Comparison of ENCODE assay signal across 22 cellular contexts in the genomic region with DNA sequence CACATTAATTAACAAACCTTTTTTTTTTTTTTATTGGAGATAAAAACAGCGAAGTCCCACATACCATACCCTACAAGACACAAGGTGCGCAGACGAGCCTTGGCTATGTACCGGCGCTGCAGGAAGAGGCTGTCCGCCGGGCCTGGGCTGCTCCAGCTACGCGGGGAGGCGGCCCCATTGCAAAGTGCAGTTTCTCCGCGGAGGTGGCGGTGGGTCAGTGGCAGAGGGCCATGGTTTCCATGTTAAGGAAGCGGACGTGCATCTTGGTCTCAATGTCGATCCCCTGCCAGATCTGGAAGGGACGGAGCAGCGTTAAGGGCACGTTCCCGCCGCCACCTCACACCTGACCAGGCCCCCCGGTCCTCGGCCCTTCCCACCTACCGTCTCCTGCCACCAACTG.
DNase-seq lines count a peak whose midpoint lies in the region; ATAC-seq, FAIRE-seq and TF ChIP-seq lines count a peak whose summit lies in the region.
"Had no signal": no experiment of that assay in that cellular context is flagged by ENCODE, and none has a peak within 500 bp of the region (broad histone marks: within the 10 kb centered on the region; RNA-seq: fewer than 3 reads in every experiment).

No MANE protein-coding gene starts in this region.

- H3K9me3 ChIP-seq in right atrium auricular region (no peaks in the 10 kb centered on the region), kidney (ENCODE audit: control insufficient read depth in 1 of 2, low read length in 2 of 2) (no peaks in the 10 kb centered on the region), spleen (no peaks in the 10 kb centered on the region)
- H3K9me3 ChIP-seq: Caco-2, SJCRH30 had no signal

- H3K4me1 ChIP-seq in right atrium auricular region (peaks cover 0 to 14% of the 10 kb centered on the region in 2 donors), kidney (ENCODE audit: control insufficient read depth in 1 of 2, insufficient read depth in 1 of 2, low read depth in 1 of 2, low read length in 2 of 2) (no peaks in the 10 kb centered on the region), spleen (peaks cover 0 to 41% (median 3%) of the 10 kb centered on the region in 6 donors)
- H3K4me1 ChIP-seq: SJCRH30 had no signal

- no peak overlapping the region for H3K9ac ChIP-seq in kidney (ENCODE audit: low read length in 2 of 2)
- H3K9ac ChIP-seq: GM23248 had no signal

- peaks cover 7% of the 10 kb centered on the region for H3K27me3 Mint-ChIP-seq in activated naive CD4-positive, alpha-beta T cell treated with anti-CD3 and anti-CD28 coated beads for 36 hours (ENCODE audit: low read depth)

- no peaks in the 10 kb centered on the region for H3K9me3 Mint-ChIP-seq in activated naive CD4-positive, alpha-beta T cell treated with anti-CD3 and anti-CD28 coated beads for 36 hours
- H3K9me3 Mint-ChIP-seq: CD4-positive, alpha-beta T cell had no signal

- H3K27ac Mint-ChIP-seq in activated naive CD4-positive, alpha-beta T cell treated with anti-CD3 and anti-CD28 coated beads for 36 hours, result no peak overlapping the region
- H3K27ac Mint-ChIP-seq: CD4-positive, alpha-beta T cell had no signal

- peak; percentile 26 for DNase-seq in Right ventricle myocardium inferior (ENCODE audit: missing footprints)
- no peak for DNase-seq in right atrium auricular region (ENCODE audit: low spot score)
- no peak for DNase-seq in caudate nucleus (lab: John Stamatoyannopoulos, UW)
- DNase-seq in kidney, result peak; percentile 67
- peak; percentile 58 for DNase-seq in spleen
- no peak for DNase-seq in NCI-H128 (lab: John Stamatoyannopoulos, UW; ENCODE audit: unreplicated experiment)
- no peak for DNase-seq in activated naive CD4-positive, alpha-beta T cell treated with anti-CD3 and anti-CD28 coated beads for 36 hours
- no peak for DNase-seq in CD1c-positive myeloid dendritic cell (ENCODE audit: extremely low spot score)
- DNase-seq: AML-193; CD4-positive, alpha-beta T cell; GM23248; KBM-7; NCI-H1105 treated with DMSO at 0.1 percent for 48 hours; NCI-H1694 treated with DMSO at 0.1 percent for 48 hours; NCI-H2227 treated with DMSO at 0.1 percent for 48 hours; NCI-H524 treated with DMSO at 0.1 percent for 48 hours; PC-3; SJCRH30 had no signal

- no peaks in the 10 kb centered on the region for H3K4me1 Mint-ChIP-seq in activated naive CD4-positive, alpha-beta T cell treated with anti-CD3 and anti-CD28 coated beads for 36 hours (ENCODE audit: low read depth)

- TF ChIP-seq CTCF in right atrium auricular region (IDR thresholded peaks at IDR 0.05) (no peak), kidney (IDR thresholded peaks at IDR 0.05; ENCODE audit: borderline replicate concordance, extremely low read depth, insufficient read depth) (no peak), spleen (IDR thresholded peaks at IDR 0.05 in 8 of 11, conservative IDR thresholded peaks at IDR 0.05 in 3 of 11) (no peak)

- no peak overlapping the region for H3K4me3 Mint-ChIP-seq in activated naive CD4-positive, alpha-beta T cell treated with anti-CD3 and anti-CD28 coated beads for 36 hours
- H3K4me3 Mint-ChIP-seq: CD4-positive, alpha-beta T cell had no signal

- H3K27me3 ChIP-seq in right atrium auricular region (no peaks in the 10 kb centered on the region), spleen (replicated peaks in 1 of 7) (peaks cover 0 to 41% (median 0%) of the 10 kb centered on the region in 7 donors)
- H3K27me3 ChIP-seq: SJCRH30 had no signal

- H3K27ac ChIP-seq in right atrium auricular region (no peak overlapping the region), caudate nucleus (ENCODE audit: low read depth, low read length) (peak overlapping the region; percentile 81), kidney (ENCODE audit: low read depth in 2 of 2, low read length in 2 of 2) (no peak overlapping the region), spleen (no peak overlapping the region)
- H3K27ac ChIP-seq: 22Rv1, GM23248, RWPE1, SJCRH30 had no signal

- 92 to 95% (median 94%) methylated on average over 24 of the region's 24 CpGs for WGBS in spleen, 5 donors

- no peak for TF ChIP-seq POLR2A in spleen (IDR thresholded peaks at IDR 0.05)

- H3K36me3 Mint-ChIP-seq in activated naive CD4-positive, alpha-beta T cell treated with anti-CD3 and anti-CD28 coated beads for 36 hours (ENCODE audit: low read depth), result no peaks in the 10 kb centered on the region

- CTCF ChIA-PET in activated naive CD4-positive, alpha-beta T cell treated with anti-CD3 and anti-CD28 coated beads for 36 hours (lab: Charles Lee), result no interaction called here

- no peak for ATAC-seq in Right ventricle myocardium inferior
- ATAC-seq: GM12878, PC-3 had no signal

- H3K4me3 ChIP-seq in right atrium auricular region, result no peak overlapping the region
- H3K4me3 ChIP-seq in kidney (ENCODE audit: low read length in 2 of 2), result no peak overlapping the region
- no peak overlapping the region for H3K4me3 ChIP-seq in spleen
- H3K4me3 ChIP-seq: GM12878, GM23248, SJCRH30 had no signal

- H3K36me3 ChIP-seq in right atrium auricular region, result no peaks in the 10 kb centered on the region
- no peaks in the 10 kb centered on the region for H3K36me3 ChIP-seq in kidney (ENCODE audit: control insufficient read depth in 1 of 2, insufficient read depth in 2 of 2, low read length in 2 of 2)
- peaks cover 0 to 38% (median 0%) of the 10 kb centered on the region in 6 donors for H3K36me3 ChIP-seq in spleen
- H3K36me3 ChIP-seq: SJCRH30 had no signal

- no peak for FAIRE-seq in kidney (lab: Jason Lieb, UNC)
- FAIRE-seq: GM12878 had no signal

- intact Hi-C loops in Right ventricle myocardium inferior (cut with DNase I), result no loop called here
- intact Hi-C loops in kidney (cut with DNase I), result no loop called here
- intact Hi-C loops in spleen (cut with DNase I; ENCODE audit: low total_unique reads), result no loop called here
- intact Hi-C loops in activated naive CD4-positive, alpha-beta T cell treated with anti-CD3 and anti-CD28 coated beads for 36 hours (cut with micrococcal nuclease), result no loop called here

Comparison
In these comparisons a context has a peak if more than half of its experiments do, and no peak if none do; other contexts are left out.
1. DNase-seq: peak in Right ventricle myocardium inferior (single experiment), kidney (single experiment) and spleen (single experiment); none in right atrium auricular region (single experiment), caudate nucleus (0 of 61), NCI-H128 (single experiment), activated naive CD4-positive, alpha-beta T cell treated with anti-CD3 and anti-CD28 coated beads for 36 hours (single experiment) and CD1c-positive myeloid dendritic cell (single experiment).